Comparison of ENCODE assay signal across 8 cellular contexts in genomic region chr7:100082978-100083377, GRCh38. TPM values are rescaled to one million over a fixed set of nuclear protein-coding genes. Genes with fewer than 3 reads are reported as not detected.
A peak's percentile ranks its signal among the peaks of the same experiment; 100 is the strongest.
DNase-seq lines count a peak whose midpoint lies in the region; ATAC-seq and TF ChIP-seq lines count a peak whose summit lies in the region.

No MANE protein-coding gene starts in this region.

- H3K27ac ChIP-seq in KMS-11: peak overlapping the region; percentile 98; the same call in 1 of the 2 replicates
- peak overlapping the region; percentile 65 for H3K27ac ChIP-seq in colonic mucosa
- H3K27ac ChIP-seq in neural progenitor cell: no peak overlapping the region
- H3K27ac ChIP-seq in SK-N-SH (ENCODE audit: low read depth in 2 of 2, low read length in 1 of 2): no peak overlapping the region

- WGBS in SK-N-SH (ENCODE audit: low lambda C conversion rate): 88% methylated on average over 4 of the region's 4 CpGs

- peak overlapping the region; percentile 64 for H3K27ac Mint-ChIP-seq in Calu3 (ENCODE audit: unreplicated experiment)
- H3K27ac Mint-ChIP-seq in neural progenitor cell: peak overlapping the region; percentile 85

- CTCF ChIA-PET in Calu3 (lab: Charles Lee): interaction anchor here (0.7 to 1.2 kb wide), 4 partner anchors 31 to 103 kb away, joined by 3 to 11 read pairs (median 3); no protein-coding TSS in a partner anchor
- CTCF ChIA-PET in SK-N-SH (lab: Yijun Ruan, JAX): interaction anchor here (1.0 to 8.5 kb wide), 11 partner anchors 12 to 506 kb away, joined by 3 to 59 read pairs (median 6); partner anchors contain the start of genes AP4M1 and MCM7

- H3K36me3 ChIP-seq in KMS-11 (ENCODE audit: insufficient read depth) (peaks cover 6% of the 10 kb centered on the region; the same call in 1 of the 2 replicates), colonic mucosa (no peaks in the 10 kb centered on the region), neural progenitor cell (peaks cover 8% of the 10 kb centered on the region), SK-N-SH (replicated peaks in 1 of 2; ENCODE audit: control insufficient read depth in 1 of 2, insufficient read depth in 2 of 2, low read length in 1 of 2) (peaks cover 12 to 24% of the 10 kb centered on the region in 2 experiments)

- H3K79me2 ChIP-seq in KMS-11 (ENCODE audit: insufficient read depth, low read depth) (peaks cover 35% of the 10 kb centered on the region), neural progenitor cell (ENCODE audit: low read depth) (peaks cover 36% of the 10 kb centered on the region), SK-N-SH (ENCODE audit: insufficient read depth) (peaks cover 38% of the 10 kb centered on the region)

- H3K9me3 Mint-ChIP-seq in Calu3 (ENCODE audit: low read depth, unreplicated experiment): no peaks in the 10 kb centered on the region
- H3K9me3 Mint-ChIP-seq in neural progenitor cell: peaks cover 20% of the 10 kb centered on the region

- no peak for TF ChIP-seq RAD21 in SK-N-SH (IDR thresholded peaks at IDR 0.05; ENCODE audit: low read length)

- H3K27me3 ChIP-seq in KMS-11 (ENCODE audit: insufficient read depth, low read depth): no peaks in the 10 kb centered on the region; the same call in 1 of the 2 replicates
- no peaks in the 10 kb centered on the region for H3K27me3 ChIP-seq in colonic mucosa
- no peaks in the 10 kb centered on the region for H3K27me3 ChIP-seq in neural progenitor cell
- no peaks in the 10 kb centered on the region for H3K27me3 ChIP-seq in SK-N-SH (ENCODE audit: insufficient read depth)

- intact Hi-C loops in Calu3 (cut with micrococcal nuclease; ENCODE audit: unreplicated experiment) (no loop called here), colonic mucosa (cut with DNase I) (loop anchor here (5.0 kb wide), 2 partner anchors 36 to 91 kb away; partner anchors contain the start of gene ZSCAN21)

- H4K20me1 ChIP-seq in KMS-11 (ENCODE audit: insufficient read depth) (no peaks in the 10 kb centered on the region), neural progenitor cell (ENCODE audit: low read depth) (peaks cover 9% of the 10 kb centered on the region), SK-N-SH (ENCODE audit: insufficient read depth) (peaks cover 16% of the 10 kb centered on the region; the same call in 1 of the 2 replicates)

- H3K9me2 ChIP-seq in SK-N-SH: no peaks in the 10 kb centered on the region

- H3K4me1 Mint-ChIP-seq in Calu3 (ENCODE audit: low read depth, unreplicated experiment) (peaks cover 11% of the 10 kb centered on the region), neural progenitor cell (peaks cover 17% of the 10 kb centered on the region)

- H2AFZ ChIP-seq in KMS-11 (ENCODE audit: low read depth) (peak overlapping the region; percentile 10; the same call in 1 of the 2 replicates), neural progenitor cell (replicated peaks) (no peak overlapping the region), SK-N-SH (ENCODE audit: low read depth) (no peak overlapping the region)

- TF ChIP-seq CTCF in Calu3 (IDR thresholded peaks at IDR 0.05; ENCODE audit: unreplicated experiment) (no peak), KMS-11 (conservative IDR thresholded peaks at IDR 0.05; ENCODE audit: low read depth, low read length) (no peak), colonic mucosa (IDR thresholded peaks at IDR 0.05) (no peak), neural progenitor cell (IDR thresholded peaks at IDR 0.05) (no peak), SK-N-SH (IDR thresholded peaks at IDR 0.05) (no peak)

- POLR2A ChIA-PET in SK-N-SH (lab: Yijun Ruan, JAX): interaction anchor here (0.5 kb wide), 1 partner anchor 52 kb away, joined by 3 read pairs; no protein-coding TSS in a partner anchor

- BruUV-seq in Calu3 (replicated peaks; lab: Mats Ljungman, UMichigan): no TSS peak

- ATAC-seq in GM18498 (IDR thresholded peaks at IDR 0.05; ENCODE audit: unreplicated experiment) (no peak), GM19397 (IDR thresholded peaks at IDR 0.05; ENCODE audit: unreplicated experiment) (no peak)

- H3K9me3 ChIP-seq in colonic mucosa (no peaks in the 10 kb centered on the region), neural progenitor cell (ENCODE audit: low read depth) (no peaks in the 10 kb centered on the region), SK-N-SH (no peaks in the 10 kb centered on the region)

- H3K4me3 Mint-ChIP-seq in Calu3 (ENCODE audit: low read depth, unreplicated experiment) (peak overlapping the region; percentile 80), neural progenitor cell (peak overlapping the region; percentile 97)

- H3K4me1 ChIP-seq in KMS-11 (ENCODE audit: low read depth, poor library complexity, severe bottlenecking): peaks cover 19% of the 10 kb centered on the region
- H3K4me1 ChIP-seq in colonic mucosa: peaks cover 19% of the 10 kb centered on the region
- H3K4me1 ChIP-seq in neural progenitor cell: peaks cover 8% of the 10 kb centered on the region
- H3K4me1 ChIP-seq in SK-N-SH (ENCODE audit: control insufficient read depth in 1 of 2, insufficient read depth in 2 of 2, low read depth in 1 of 2, low read length in 1 of 2): peaks cover 13 to 29% of the 10 kb centered on the region in 2 experiments; a peak in 3 of 4 replicates

- DNase-seq in Calu3 (no peak), colonic mucosa (no peak), neural progenitor cell (ENCODE audit: low spot score) (no peak), SK-N-SH (no peak), NCI-H82 treated with DMSO at 0.1 percent for 48 hours (lab: John Stamatoyannopoulos, UW; ENCODE audit: unreplicated experiment) (no peak)

- H3K27me3 Mint-ChIP-seq in Calu3 (ENCODE audit: unreplicated experiment) (no peaks in the 10 kb centered on the region), neural progenitor cell (ENCODE audit: insufficient read depth, low read depth) (peaks cover 13% of the 10 kb centered on the region)

- H3K4me2 ChIP-seq in KMS-11 (peak overlapping the region; percentile 96), neural progenitor cell (peak overlapping the region; percentile 73), SK-N-SH (no peak overlapping the region)

- H3K9ac ChIP-seq in KMS-11 (peak overlapping the region; percentile 98; the same call in 1 of the 2 replicates), colonic mucosa (ENCODE audit: low read depth in 2 of 2, low read length in 2 of 2) (peak overlapping the region in 1 of 2 donors; percentile 21), neural progenitor cell (no peak overlapping the region), SK-N-SH (no peak overlapping the region)

- H3K4me3 ChIP-seq in KMS-11 (IDR thresholded peaks at IDR 0.05; ENCODE audit: insufficient read depth, low read depth, low read length) (no peak overlapping the region), colonic mucosa (no peak overlapping the region), neural progenitor cell (peak overlapping the region; percentile 39), SK-N-SH (ENCODE audit: low read depth in 2 of 2, low read length in 1 of 2) (no peak overlapping the region)

- peaks cover 41% of the 10 kb centered on the region for H3K36me3 Mint-ChIP-seq in Calu3 (ENCODE audit: insufficient read depth, unreplicated experiment)
- peaks cover 23% of the 10 kb centered on the region for H3K36me3 Mint-ChIP-seq in neural progenitor cell

- H3F3A ChIP-seq in neural progenitor cell (ENCODE audit: low read depth) (peaks cover 22% of the 10 kb centered on the region), SK-N-SH (replicated peaks; ENCODE audit: insufficient read depth) (peaks cover 18% of the 10 kb centered on the region)

- no peak for TF ChIP-seq EP300 in SK-N-SH (IDR thresholded peaks at IDR 0.05; ENCODE audit: borderline replicate concordance in 1 of 2, low read depth in 1 of 2, low read length in 1 of 2)

RNA-seq across cellular contexts. Expression of gene ZNF3, which starts 1.5 kb away (rescaled TPM):
- 26.7 TPM in 2 replicates for total RNA-seq in Calu3 (2022)
- 10 to 100 TPM; 30.1 to 31.9 TPM for total RNA-seq in colonic mucosa
- total RNA-seq in neural progenitor cell (ENCODE audit: low replicate concordance): 56.0 and 73.6 TPM in 2 replicates
- 30.5 and 45.2 TPM in 2 replicates for polyA plus RNA-seq in SK-N-SH (2012; rRNA removed)
- polyA plus RNA-seq in SK-N-SH (2012; cell fraction: cytosol; rRNA removed): 20.6 and 23.4 TPM in 2 replicates
- 141 and 204 TPM in 2 replicates for polyA plus RNA-seq in SK-N-SH (2012; cell fraction: nucleus; rRNA removed)

RNA-seq across cellular contexts. Expression of gene COPS6, which starts 5.8 kb away (rescaled TPM):
- total RNA-seq in Calu3 (2022): 97.1 and 110 TPM in 2 replicates
- total RNA-seq in colonic mucosa: 100 to 1,000 TPM in 1 of 2 donors, 10 to 100 TPM in 1; 67.3 to 110 TPM
- 42.2 and 63.9 TPM in 2 replicates for total RNA-seq in neural progenitor cell (ENCODE audit: low replicate concordance)
- 413 and 435 TPM in 2 replicates for polyA plus RNA-seq in SK-N-SH (2012; rRNA removed)
- polyA plus RNA-seq in SK-N-SH (2012; cell fraction: cytosol; rRNA removed): 340 and 388 TPM in 2 replicates
- polyA plus RNA-seq in SK-N-SH (2012; cell fraction: nucleus; rRNA removed): 259 and 284 TPM in 2 replicates

RNA-seq across cellular contexts. Expression of gene MCM7, which starts 18.2 kb away (rescaled TPM):
- 122 and 125 TPM in 2 replicates for total RNA-seq in Calu3 (2022)
- 100 to 1,000 TPM in 1 of 2 donors, 10 to 100 TPM in 1; 68.1 to 241 TPM for total RNA-seq in colonic mucosa
- 206 and 297 TPM in 2 replicates for total RNA-seq in neural progenitor cell (ENCODE audit: low replicate concordance)
- 235 and 241 TPM in 2 replicates for polyA plus RNA-seq in SK-N-SH (2012; rRNA removed)
- 104 and 136 TPM in 2 replicates for polyA plus RNA-seq in SK-N-SH (2012; cell fraction: cytosol; rRNA removed)
- polyA plus RNA-seq in SK-N-SH (2012; cell fraction: nucleus; rRNA removed): 652 and 744 TPM in 2 replicates

RNA-seq across cellular contexts. Expression of gene AP4M1, which starts 18.5 kb away (rescaled TPM):
- total RNA-seq in Calu3 (2022) (12.1 and 13.9 TPM in 2 replicates), colonic mucosa (10 to 100 TPM; 17.8 to 23.6 TPM), neural progenitor cell (ENCODE audit: low replicate concordance) (15.3 and 15.4 TPM in 2 replicates)
- polyA plus RNA-seq in SK-N-SH (2012; rRNA removed): 35.0 and 39.2 TPM in 2 replicates
- 22.7 and 25.0 TPM in 2 replicates for polyA plus RNA-seq in SK-N-SH (2012; cell fraction: cytosol; rRNA removed)
- polyA plus RNA-seq in SK-N-SH (2012; cell fraction: nucleus; rRNA removed): 110 and 133 TPM in 2 replicates

RNA-seq across cellular contexts. Expression of gene ZSCAN21, which starts 33.4 kb away (rescaled TPM):
- total RNA-seq in Calu3 (2022) (5.5 and 5.7 TPM in 2 replicates), colonic mucosa (1 to 10 TPM; 6.2 to 7.7 TPM), neural progenitor cell (ENCODE audit: low replicate concordance) (29.0 and 33.4 TPM in 2 replicates)
- 17.5 and 22.8 TPM in 2 replicates for polyA plus RNA-seq in SK-N-SH (2012; rRNA removed)
- polyA plus RNA-seq in SK-N-SH (2012; cell fraction: cytosol; rRNA removed): 16.5 and 18.9 TPM in 2 replicates
- polyA plus RNA-seq in SK-N-SH (2012; cell fraction: nucleus; rRNA removed): 17.3 and 22.4 TPM in 2 replicates

Comparison
In these comparisons a context has a peak if more than half of its experiments do, and no peak if none do; other contexts are left out.
1. H3K27ac ChIP-seq: peak in KMS-11 (single experiment) and colonic mucosa (single experiment); none in neural progenitor cell (single experiment) and SK-N-SH (0 of 2).